Comparison of ENCODE assay signal across 2 cellular contexts in the genomic region with DNA sequence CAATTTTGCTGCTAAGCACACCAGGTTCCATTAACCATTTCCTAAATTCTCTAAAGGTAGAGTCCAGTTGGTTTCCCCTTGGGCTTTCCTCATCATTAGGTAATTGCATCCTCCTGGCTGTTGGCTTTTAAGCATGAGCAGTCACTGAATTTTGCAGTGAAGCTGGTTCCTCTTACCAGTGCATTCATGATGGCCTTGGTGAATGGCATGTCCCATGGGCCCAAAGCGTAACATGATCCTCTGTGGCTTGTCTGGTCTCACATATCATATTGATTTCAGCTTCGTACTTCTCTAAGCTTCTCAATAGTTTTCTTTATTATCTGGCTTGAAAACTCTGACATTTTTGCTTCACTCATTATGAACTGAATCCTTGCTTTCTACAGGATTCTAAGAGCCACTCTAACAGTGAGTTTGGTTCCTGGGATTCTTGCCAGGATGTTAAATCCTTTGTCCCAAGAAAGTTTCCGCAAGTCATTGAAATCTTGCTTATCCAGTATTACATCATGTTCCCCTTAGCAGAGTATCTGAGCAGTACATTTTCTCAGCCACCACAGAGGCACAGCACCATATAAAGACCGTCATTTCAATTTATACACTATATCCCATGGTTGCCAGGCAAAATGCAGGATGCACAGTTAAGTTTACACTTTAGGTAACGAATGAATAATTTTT.
TF ChIP-seq lines count a peak whose summit lies in the region.

No MANE protein-coding gene starts in this region.

TF ChIP-seq in IMR-90, 13 proteins besides CTCF, POLR2A, EP300 and RAD21:
- no peak for TF ChIP-seq RFX5 (IDR thresholded peaks at IDR 0.05; ENCODE audit: low read depth, low read length)
- no peak for TF ChIP-seq CHD1 (IDR thresholded peaks at IDR 0.05; ENCODE audit: low read depth, low read length)
- TF ChIP-seq NFE2L2 (IDR thresholded peaks at IDR 0.05; ENCODE audit: low read depth, low read length), result no peak

TF ChIP-seq in H1, 55 proteins besides CTCF, POLR2A, EP300 and RAD21:
- TF ChIP-seq JUND (IDR thresholded peaks at IDR 0.05; ENCODE audit: low read length) (no peak), MAFK (IDR thresholded peaks at IDR 0.05; ENCODE audit: low read depth, low read length) (no peak), POU5F1 (IDR thresholded peaks at IDR 0.05; ENCODE audit: low read depth, low read length) (no peak), SRF (IDR thresholded peaks at IDR 0.05; ENCODE audit: low read depth, low read length) (no peak), KDM1A (IDR thresholded peaks at IDR 0.05; ENCODE audit: borderline replicate concordance, low read length) (no peak), CEBPB (IDR thresholded peaks at IDR 0.05; ENCODE audit: low read depth, low read length) (no peak), SIN3A (conservative IDR thresholded peaks at IDR 0.05 in 1 of 2, IDR thresholded peaks at IDR 0.05 in 1 of 2; ENCODE audit: low read depth in 1 of 2, low read length in 2 of 2) (no peak), PHF8 (conservative IDR thresholded peaks at IDR 0.05; ENCODE audit: low read depth, low read length) (no peak), KDM5A (IDR thresholded peaks at IDR 0.05; ENCODE audit: low read length) (no peak), FOSL1 (IDR thresholded peaks at IDR 0.05; ENCODE audit: insufficient read depth, low read depth, low read length) (no peak), BCL11A (IDR thresholded peaks at IDR 0.05; ENCODE audit: low read depth in 2 of 2, low read length in 2 of 2) (no peak), CREB1 (IDR thresholded peaks at IDR 0.05) (no peak), SP1 (IDR thresholded peaks at IDR 0.05; ENCODE audit: low read depth, low read length) (no peak)
- TF ChIP-seq, protein P1, sequence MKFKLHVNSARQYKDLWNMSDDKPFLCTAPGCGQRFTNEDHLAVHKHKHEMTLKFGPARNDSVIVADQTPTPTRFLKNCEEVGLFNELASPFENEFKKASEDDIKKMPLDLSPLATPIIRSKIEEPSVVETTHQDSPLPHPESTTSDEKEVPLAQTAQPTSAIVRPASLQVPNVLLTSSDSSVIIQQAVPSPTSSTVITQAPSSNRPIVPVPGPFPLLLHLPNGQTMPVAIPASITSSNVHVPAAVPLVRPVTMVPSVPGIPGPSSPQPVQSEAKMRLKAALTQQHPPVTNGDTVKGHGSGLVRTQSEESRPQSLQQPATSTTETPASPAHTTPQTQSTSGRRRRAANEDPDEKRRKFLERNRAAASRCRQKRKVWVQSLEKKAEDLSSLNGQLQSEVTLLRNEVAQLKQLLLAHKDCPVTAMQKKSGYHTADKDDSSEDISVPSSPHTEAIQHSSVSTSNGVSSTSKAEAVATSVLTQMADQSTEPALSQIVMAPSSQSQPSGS (IDR thresholded peaks at IDR 0.05; ENCODE audit: low read length), result no peak
- TF ChIP-seq, protein P2, sequence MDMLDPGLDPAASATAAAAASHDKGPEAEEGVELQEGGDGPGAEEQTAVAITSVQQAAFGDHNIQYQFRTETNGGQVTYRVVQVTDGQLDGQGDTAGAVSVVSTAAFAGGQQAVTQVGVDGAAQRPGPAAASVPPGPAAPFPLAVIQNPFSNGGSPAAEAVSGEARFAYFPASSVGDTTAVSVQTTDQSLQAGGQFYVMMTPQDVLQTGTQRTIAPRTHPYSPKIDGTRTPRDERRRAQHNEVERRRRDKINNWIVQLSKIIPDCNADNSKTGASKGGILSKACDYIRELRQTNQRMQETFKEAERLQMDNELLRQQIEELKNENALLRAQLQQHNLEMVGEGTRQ (IDR thresholded peaks at IDR 0.05; ENCODE audit: low read length), result no peak
TF ChIP-seq in H1: peak in this region for 0.
